In the genomic region with DNA sequence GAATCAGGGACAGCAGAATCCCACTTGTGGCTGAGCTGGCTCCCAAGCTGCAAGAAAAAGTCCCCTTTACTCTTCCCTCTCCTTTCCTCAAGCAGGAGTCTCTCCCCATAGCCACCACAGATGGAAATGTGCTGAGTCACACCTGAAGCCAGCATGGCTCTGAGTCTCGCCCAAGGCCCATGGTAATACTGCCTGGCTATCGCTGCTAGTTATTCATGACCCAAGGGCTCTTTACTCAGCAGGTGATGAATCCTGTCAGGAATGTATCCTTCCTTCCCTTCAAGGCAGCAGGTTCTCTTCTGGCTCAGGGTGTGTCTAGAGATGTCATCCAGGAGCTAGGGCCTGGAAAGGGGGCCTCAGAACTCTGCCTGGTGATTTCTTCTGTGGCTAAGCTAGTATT, we compare ENCODE assay signal across 24 cellular contexts.
"Had no signal": no experiment of that assay in that cellular context is flagged by ENCODE, and none has a peak within 500 bp of the region (broad histone marks: within the 10 kb centered on the region; RNA-seq: fewer than 3 reads in every experiment).

No MANE protein-coding gene starts in this region.

- H3K4me3 Mint-ChIP-seq: activated B cell treated with CpG ODN at 0.5 μM for 24 hours; activated CD4-positive, alpha-beta T cell treated with anti-CD3 and anti-CD28 coated beads, Interleukin-2, amount 10 ng/mL, durations not matched to agents 24 days and 14 days; activated CD8-positive, alpha-beta memory T cell treated with anti-CD3 and anti-CD28 coated beads, Interleukin-2, amount 10 ng/mL, durations not matched to agents 7 days and 5 days; activated naive CD4-positive, alpha-beta T cell treated with anti-CD3 and anti-CD28 coated beads for 36 hours; activated naive CD8-positive, alpha-beta T cell; activated T-cell treated with anti-CD3 and anti-CD28 coated beads, Interleukin-2, amount 50 U/mL, for 4 hours; brain; IgD-negative memory B cell had no signal

- H3K36me3 Mint-ChIP-seq: activated CD8-positive, alpha-beta memory T cell treated with anti-CD3 and anti-CD28 coated beads, Interleukin-2, amount 10 ng/mL, durations not matched to agents 7 days and 5 days; activated naive CD8-positive, alpha-beta T cell; brain; IgD-negative memory B cell had no signal

- FAIRE-seq: astrocyte had no signal

- H3K4me1 Mint-ChIP-seq: activated B cell treated with CpG ODN at 0.5 μM for 24 hours; activated CD4-positive, alpha-beta T cell treated with anti-CD3 and anti-CD28 coated beads, Interleukin-2, amount 10 ng/mL, durations not matched to agents 24 days and 14 days; activated CD8-positive, alpha-beta memory T cell treated with anti-CD3 and anti-CD28 coated beads, Interleukin-2, amount 10 ng/mL, durations not matched to agents 7 days and 5 days; brain; IgD-negative memory B cell had no signal

- DNase-seq: activated B cell treated with CpG ODN at 0.5 μM for 24 hours; activated CD4-positive, alpha-beta T cell treated with anti-CD3 and anti-CD28 coated beads for 1 hour; activated CD4-positive, alpha-beta T cell treated with anti-CD3 and anti-CD28 coated beads, Interleukin-2, amount 10 ng/mL, durations not matched to agents 24 days and 14 days; activated CD4-positive, alpha-beta T cell treated with anti-CD3 and anti-CD28 coated beads, Interleukin-2, amount 50 U/mL, for 48 hours; activated CD8-positive, alpha-beta memory T cell treated with anti-CD3 and anti-CD28 coated beads, Interleukin-2, amount 10 ng/mL, durations not matched to agents 7 days and 5 days; activated gamma-delta T cell; activated naive CD4-positive, alpha-beta T cell treated with anti-CD3 and anti-CD28 coated beads for 36 hours; activated T-cell treated with anti-CD3 and anti-CD28 coated beads, Interleukin-2, amount 50 U/mL, for 4 hours; amygdala; KG1; NCI-H1092; NCI-H1417; NCI-H1930; NCI-H345; NCI-H510A treated with DMSO at 0.1 percent for 48 hours; NCI-H69; Right ventricle myocardium superior; SJCRH30; SK-N-SH; SW 1271 had no signal

- H3K27ac Mint-ChIP-seq: activated B cell treated with CpG ODN at 0.5 μM for 24 hours; activated CD4-positive, alpha-beta T cell treated with anti-CD3 and anti-CD28 coated beads, Interleukin-2, amount 10 ng/mL, durations not matched to agents 24 days and 14 days; activated CD8-positive, alpha-beta memory T cell treated with anti-CD3 and anti-CD28 coated beads, Interleukin-2, amount 10 ng/mL, durations not matched to agents 7 days and 5 days; activated naive CD4-positive, alpha-beta T cell treated with anti-CD3 and anti-CD28 coated beads for 36 hours; activated naive CD8-positive, alpha-beta T cell; brain; IgD-negative memory B cell had no signal

- ATAC-seq: activated CD8-positive, alpha-beta memory T cell treated with anti-CD3 and anti-CD28 coated beads, Interleukin-2, amount 10 ng/mL, durations not matched to agents 7 days and 5 days; activated T-cell treated with anti-CD3 and anti-CD28 coated beads, Interleukin-2, amount 50 U/mL, for 4 hours had no signal

- H3K27me3 Mint-ChIP-seq: activated B cell treated with CpG ODN at 0.5 μM for 24 hours; activated CD4-positive, alpha-beta T cell treated with anti-CD3 and anti-CD28 coated beads, Interleukin-2, amount 10 ng/mL, durations not matched to agents 24 days and 14 days; activated CD8-positive, alpha-beta memory T cell treated with anti-CD3 and anti-CD28 coated beads, Interleukin-2, amount 10 ng/mL, durations not matched to agents 7 days and 5 days; activated naive CD8-positive, alpha-beta T cell; IgD-negative memory B cell had no signal
